1 cellular context compared by ENCODE assay signal in genomic region chr1:27379564-27380132, GRCh38.
A peak's percentile ranks its signal among the peaks of the same experiment; 100 is the strongest.
TF ChIP-seq lines count a peak whose summit lies in the region.

No MANE protein-coding gene starts in this region.

TF ChIP-seq in K562, 482 proteins besides CTCF, POLR2A, EP300 and RAD21:
- TF ChIP-seq ZNF217 (CRISPR knock-in tag; IDR thresholded peaks at IDR 0.05) (no peak), HLTF (IDR thresholded peaks at IDR 0.05) (no peak), MNT (conservative IDR thresholded peaks at IDR 0.05) (0 out of 4 replicates have a peak, but pooled peaks of 1 of the 2 experiments have one; percentile 21)
